ENCODE assay signal across 19 cellular contexts in genomic region chr1:245217853-245218608, GRCh38.
"Had no signal": no experiment of that assay in that cellular context is flagged by ENCODE, and none has a peak within 500 bp of the region (broad histone marks: within the 10 kb centered on the region; RNA-seq: fewer than 3 reads in every experiment).

No MANE protein-coding gene starts in this region.

- H3K36me3 ChIP-seq: gastrocnemius medialis, left ventricle myocardium inferior, lower lobe of right lung, ovary, suprapubic skin, thyroid gland had no signal

- H3K36me3 Mint-ChIP-seq: immature natural killer cell; memory B cell; naive thymus-derived CD4-positive, alpha-beta T cell; stimulated activated effector memory CD8-positive, alpha-beta T cell treated with anti-CD3 and anti-CD28 coated beads, Interleukin-12 subunit alpha, Interleukin-12 subunit beta, amount 100 ng/mL, for 72 hours had no signal

- H3K27ac Mint-ChIP-seq: immature natural killer cell; memory B cell; naive thymus-derived CD4-positive, alpha-beta T cell; stimulated activated effector memory CD8-positive, alpha-beta T cell treated with anti-CD3 and anti-CD28 coated beads, Interleukin-12 subunit alpha, Interleukin-12 subunit beta, amount 100 ng/mL, for 72 hours; type B pancreatic cell had no signal

- DNase-seq: effector memory CD4-positive, alpha-beta T cell; gastrocnemius medialis; immature natural killer cell; kidney; left cardiac atrium; left ventricle myocardium inferior; lower lobe of right lung; naive thymus-derived CD4-positive, alpha-beta T cell; ovary; right cardiac atrium; small intestine; stimulated activated CD4-positive, alpha-beta T cell treated with anti-CD3 and anti-CD28 coated beads, Interleukin-2, amount 100 ng/mL, for 48 hours; stimulated activated naive CD8-positive, alpha-beta T cell treated with anti-CD3 and anti-CD28 coated beads, Interleukin-15, Interleukin-2, amounts not matched to agents 100 U/mL and 50 U/mL, for 24 hours; thyroid gland had no signal

- H3K9me3 Mint-ChIP-seq: immature natural killer cell; memory B cell; naive thymus-derived CD4-positive, alpha-beta T cell; stimulated activated effector memory CD8-positive, alpha-beta T cell treated with anti-CD3 and anti-CD28 coated beads, Interleukin-12 subunit alpha, Interleukin-12 subunit beta, amount 100 ng/mL, for 72 hours; type B pancreatic cell had no signal

- ATAC-seq: esophagus mucosa; gastrocnemius medialis; left cardiac atrium; lower lobe of right lung; naive thymus-derived CD4-positive, alpha-beta T cell; right cardiac atrium; stimulated activated effector memory CD8-positive, alpha-beta T cell treated with anti-CD3 and anti-CD28 coated beads, Interleukin-12 subunit alpha, Interleukin-12 subunit beta, amount 100 ng/mL, for 72 hours; stimulated activated naive CD8-positive, alpha-beta T cell treated with anti-CD3 and anti-CD28 coated beads, Interleukin-15, Interleukin-2, amounts not matched to agents 100 U/mL and 50 U/mL, for 24 hours had no signal

- H3K4me3 Mint-ChIP-seq: immature natural killer cell; memory B cell; naive thymus-derived CD4-positive, alpha-beta T cell; stimulated activated effector memory CD8-positive, alpha-beta T cell treated with anti-CD3 and anti-CD28 coated beads, Interleukin-12 subunit alpha, Interleukin-12 subunit beta, amount 100 ng/mL, for 72 hours; type B pancreatic cell had no signal

- H3K4me3 ChIP-seq: gastrocnemius medialis, left ventricle myocardium inferior, lower lobe of right lung, ovary, suprapubic skin, thyroid gland had no signal

- H3K27ac ChIP-seq: gastrocnemius medialis, left ventricle myocardium inferior, lower lobe of right lung, ovary, suprapubic skin, thyroid gland had no signal

- H3K27me3 ChIP-seq: gastrocnemius medialis, ovary, suprapubic skin, thyroid gland had no signal

- H3K4me1 Mint-ChIP-seq: immature natural killer cell; memory B cell; naive thymus-derived CD4-positive, alpha-beta T cell; stimulated activated effector memory CD8-positive, alpha-beta T cell treated with anti-CD3 and anti-CD28 coated beads, Interleukin-12 subunit alpha, Interleukin-12 subunit beta, amount 100 ng/mL, for 72 hours had no signal

- H3K4me1 ChIP-seq: gastrocnemius medialis, left ventricle myocardium inferior, lower lobe of right lung, suprapubic skin had no signal

- H3K9me3 ChIP-seq: gastrocnemius medialis, left ventricle myocardium inferior, lower lobe of right lung, ovary, suprapubic skin, thyroid gland had no signal
